26 cellular contexts compared by ENCODE assay signal in genomic region chr5:30572279-30572678, GRCh38.
DNase-seq lines count a peak whose midpoint lies in the region; ATAC-seq and TF ChIP-seq lines count a peak whose summit lies in the region.
"Had no signal": no experiment of that assay in that cellular context is flagged by ENCODE, and none has a peak within 500 bp of the region (broad histone marks: within the 10 kb centered on the region; RNA-seq: fewer than 3 reads in every experiment).

No MANE protein-coding gene starts in this region.

- no peaks in the 10 kb centered on the region for H3K79me2 ChIP-seq in PC-9 (ENCODE audit: low read depth)

- no peaks in the 10 kb centered on the region for H3K36me3 ChIP-seq in PC-9 (ENCODE audit: low read depth)
- H3K36me3 ChIP-seq: cardiac muscle cell, ovary, thoracic aorta had no signal

- peaks cover 7% of the 10 kb centered on the region for H3K4me1 Mint-ChIP-seq in Calu3 (ENCODE audit: low read depth, unreplicated experiment)
- H3K4me1 Mint-ChIP-seq: activated CD4-positive, alpha-beta T cell treated with anti-CD3 and anti-CD28 coated beads, Interleukin-2, amount 10 ng/mL, durations not matched to agents 24 days and 14 days; CD4-positive, CD25-positive, alpha-beta regulatory T cell; naive thymus-derived CD8-positive, alpha-beta T cell; stimulated activated memory B cell treated with anti-CD40 and anti-IgM and Interleukin-4, amounts not matched to agents 10 μg/mL and 1 μg/mL and 100 μg/mL, for 72 hours; T-helper 17 cell had no signal

- no peak for ATAC-seq in HG02884 (IDR thresholded peaks at IDR 0.05; ENCODE audit: unreplicated experiment)
- no peak for ATAC-seq in HG02759 (IDR thresholded peaks at IDR 0.05; ENCODE audit: unreplicated experiment)
- ATAC-seq: GM12878; naive thymus-derived CD8-positive, alpha-beta T cell; stimulated activated memory B cell treated with anti-CD40 and anti-IgM and Interleukin-4, amounts not matched to agents 10 μg/mL and 1 μg/mL and 100 μg/mL, for 72 hours; T-helper 17 cell had no signal

- no peak overlapping the region for H2AFZ ChIP-seq in PC-9

- no peaks in the 10 kb centered on the region for H3K36me3 Mint-ChIP-seq in Calu3 (ENCODE audit: insufficient read depth, unreplicated experiment)
- H3K36me3 Mint-ChIP-seq: CD4-positive, CD25-positive, alpha-beta regulatory T cell; naive thymus-derived CD8-positive, alpha-beta T cell; stimulated activated memory B cell treated with anti-CD40 and anti-IgM and Interleukin-4, amounts not matched to agents 10 μg/mL and 1 μg/mL and 100 μg/mL, for 72 hours had no signal

- H3K9me2 ChIP-seq in PC-9 (ENCODE audit: insufficient read depth): no peaks in the 10 kb centered on the region

- no peak overlapping the region for H3K4me3 Mint-ChIP-seq in Calu3 (ENCODE audit: low read depth, unreplicated experiment)
- H3K4me3 Mint-ChIP-seq: activated CD4-positive, alpha-beta T cell treated with anti-CD3 and anti-CD28 coated beads, Interleukin-2, amount 10 ng/mL, durations not matched to agents 24 days and 14 days; CD4-positive, CD25-positive, alpha-beta regulatory T cell; dendritic cell treated with granulocyte-macrophage colony-stimulating factor and Interleukin-4, amounts not matched to agents 40 ng/mL and 50 ng/mL, for 4 days; naive thymus-derived CD8-positive, alpha-beta T cell; stimulated activated memory B cell treated with anti-CD40 and anti-IgM and Interleukin-4, amounts not matched to agents 10 μg/mL and 1 μg/mL and 100 μg/mL, for 72 hours; T-helper 17 cell had no signal

- in situ Hi-C loops in astrocyte of the spinal cord (cut with HindIII; ENCODE audit: low sequenced_read_pairs): no loop called here

- 0 out of 2 replicates have a peak, but pooled peaks cover 4% of the 10 kb centered on the region for H4K20me1 ChIP-seq in PC-9 (ENCODE audit: insufficient read depth)

- H3F3A ChIP-seq in PC-9 (ENCODE audit: insufficient read depth, low read depth): no peaks in the 10 kb centered on the region

- intact Hi-C loops in Calu3 (cut with micrococcal nuclease; ENCODE audit: unreplicated experiment): no loop called here
- intact Hi-C loops in PC-9 (cut with micrococcal nuclease; ENCODE audit: unreplicated experiment): no loop called here

- H3K9me3 ChIP-seq in PC-9 (ENCODE audit: insufficient read depth, low read depth): no peaks in the 10 kb centered on the region
- H3K9me3 ChIP-seq: ovary, thoracic aorta had no signal

- H3K4me2 ChIP-seq in PC-9: no peak overlapping the region

- H3K4me3 ChIP-seq in astrocyte of the spinal cord (ENCODE audit: low read depth, low read length) (no peak overlapping the region), PC-9 (no peak overlapping the region)
- H3K4me3 ChIP-seq: cardiac muscle cell, GM12878, ovary, thoracic aorta had no signal

- DNase-seq in Calu3 (peak; percentile 4), HS-27A (ENCODE audit: low read depth) (peak; percentile 19), astrocyte of the spinal cord (ENCODE audit: low read depth, low spot score) (peak; percentile 20), kidney glomerular epithelial cell (lab: John Stamatoyannopoulos, UW) (peak; percentile 22), HuH-7 (ENCODE audit: low spot score) (no peak), PC-9 (no peak)
- DNase-seq: activated CD4-positive, alpha-beta T cell treated with anti-CD3 and anti-CD28 coated beads, Interleukin-2, amount 10 ng/mL, durations not matched to agents 24 days and 14 days; activated effector memory CD4-positive, alpha-beta T cell treated with anti-CD3 and anti-CD28 coated beads, Interleukin-2, amount 50 U/mL, for 16 hours; CD4-positive, CD25-positive, alpha-beta regulatory T cell; DMS153; foreskin fibroblast; hippocampal formation; islet precursor cell; naive thymus-derived CD8-positive, alpha-beta T cell; NCI-H1092; NCI-H2171; NCI-H774; ovary; T-helper 17 cell had no signal

- H3K27me3 ChIP-seq in PC-9 (ENCODE audit: insufficient read depth, low read depth): no peaks in the 10 kb centered on the region
- H3K27me3 ChIP-seq: ovary had no signal

- POLR2A ChIA-PET in PC-9 (lab: Charles Lee; ENCODE audit: unreplicated experiment): no interaction called here

- H3K27me3 Mint-ChIP-seq in Calu3 (ENCODE audit: unreplicated experiment): no peaks in the 10 kb centered on the region
- H3K27me3 Mint-ChIP-seq: activated CD4-positive, alpha-beta T cell treated with anti-CD3 and anti-CD28 coated beads, Interleukin-2, amount 10 ng/mL, durations not matched to agents 24 days and 14 days; CD4-positive, CD25-positive, alpha-beta regulatory T cell; dendritic cell treated with granulocyte-macrophage colony-stimulating factor and Interleukin-4, amounts not matched to agents 40 ng/mL and 50 ng/mL, for 4 days; naive thymus-derived CD8-positive, alpha-beta T cell; stimulated activated memory B cell treated with anti-CD40 and anti-IgM and Interleukin-4, amounts not matched to agents 10 μg/mL and 1 μg/mL and 100 μg/mL, for 72 hours; T-helper 17 cell had no signal

- TF ChIP-seq CTCF in Calu3 (IDR thresholded peaks at IDR 0.05; ENCODE audit: unreplicated experiment): no peak
- no peak for TF ChIP-seq CTCF in astrocyte of the spinal cord (IDR thresholded peaks at IDR 0.05; ENCODE audit: low read depth, low read length)
- no peak for TF ChIP-seq CTCF in PC-9 (conservative IDR thresholded peaks at IDR 0.05)

- H3K4me1 ChIP-seq in PC-9 (replicated peaks; ENCODE audit: insufficient read depth): no peaks in the 10 kb centered on the region; the same call in 1 of the 2 replicates

- no peak overlapping the region for H3K27ac Mint-ChIP-seq in Calu3 (ENCODE audit: unreplicated experiment)
- H3K27ac Mint-ChIP-seq: activated CD4-positive, alpha-beta T cell treated with anti-CD3 and anti-CD28 coated beads, Interleukin-2, amount 10 ng/mL, durations not matched to agents 24 days and 14 days; CD4-positive, CD25-positive, alpha-beta regulatory T cell; dendritic cell treated with granulocyte-macrophage colony-stimulating factor and Interleukin-4, amounts not matched to agents 40 ng/mL and 50 ng/mL, for 4 days; naive thymus-derived CD8-positive, alpha-beta T cell; stimulated activated memory B cell treated with anti-CD40 and anti-IgM and Interleukin-4, amounts not matched to agents 10 μg/mL and 1 μg/mL and 100 μg/mL, for 72 hours; T-helper 17 cell had no signal

- H3K9me3 Mint-ChIP-seq in Calu3 (ENCODE audit: low read depth, unreplicated experiment): peaks cover 4% of the 10 kb centered on the region
- H3K9me3 Mint-ChIP-seq: activated CD4-positive, alpha-beta T cell treated with anti-CD3 and anti-CD28 coated beads, Interleukin-2, amount 10 ng/mL, durations not matched to agents 24 days and 14 days had no signal

- no peak overlapping the region for H3K27ac ChIP-seq in PC-9
- H3K27ac ChIP-seq: cardiac muscle cell, ovary, thoracic aorta had no signal

- CTCF ChIA-PET in Calu3 (lab: Charles Lee) (no interaction called here), PC-9 (lab: Charles Lee) (no interaction called here)

- BruUV-seq in Calu3 (replicated peaks; lab: Mats Ljungman, UMichigan): no TSS peak
- BruUV-seq in PC-9 (replicated peaks; lab: Mats Ljungman, UMichigan): no TSS peak

Comparison
In these comparisons a context has a peak if more than half of its experiments do, and no peak if none do; other contexts are left out.
1. DNase-seq: peak in Calu3 (single experiment), HS-27A (single experiment), astrocyte of the spinal cord (single experiment) and kidney glomerular epithelial cell (single experiment); none in HuH-7 (single experiment) and PC-9 (0 of 2).